ENCODE assay signal across 8 cellular contexts in genomic region chr3:58333206-58334012, GRCh38. TPM values are rescaled to one million over a fixed set of nuclear protein-coding genes. Genes with fewer than 3 reads are reported as not detected.
A peak's percentile ranks its signal among the peaks of the same experiment; 100 is the strongest.
DNase-seq lines count a peak whose midpoint lies in the region; ATAC-seq, FAIRE-seq and TF ChIP-seq lines count a peak whose summit lies in the region.

No MANE protein-coding gene starts in this region.

- peaks cover 29% of the 10 kb centered on the region for H3K4me1 ChIP-seq in CD4-positive, CD25-positive, alpha-beta regulatory T cell (ENCODE audit: control insufficient read depth, insufficient read depth, low read length, poor library complexity, severe bottlenecking)
- H3K4me1 ChIP-seq in kidney (ENCODE audit: control insufficient read depth in 1 of 2, insufficient read depth in 1 of 2, low read depth in 1 of 2, low read length in 2 of 2): peaks cover 9 to 21% of the 10 kb centered on the region in 2 donors

- H3K27me3 Mint-ChIP-seq in CD4-positive, CD25-positive, alpha-beta regulatory T cell: peaks cover 5% of the 10 kb centered on the region

- no peak overlapping the region for H3K27ac ChIP-seq in CD4-positive, CD25-positive, alpha-beta regulatory T cell (ENCODE audit: insufficient read depth, low read length, poor library complexity, severe bottlenecking)
- peak overlapping the region; percentile 29 to 53 for H3K27ac ChIP-seq in kidney (ENCODE audit: low read depth in 2 of 2, low read length in 2 of 2)

- H3K9ac ChIP-seq in kidney (ENCODE audit: low read length in 2 of 2): peak overlapping the region; percentile 71 to 78

- H3K27ac Mint-ChIP-seq in CD4-positive, CD25-positive, alpha-beta regulatory T cell: peak overlapping the region; percentile 65 to 96 (median 95)

- intact Hi-C loops in kidney (cut with DNase I): loop anchor here (10.0 kb wide), 1 partner anchor 81 kb away; no protein-coding TSS in a partner anchor

- no peaks in the 10 kb centered on the region for H3K36me3 ChIP-seq in CD4-positive, CD25-positive, alpha-beta regulatory T cell (ENCODE audit: control insufficient read depth, insufficient read depth, low read length)
- H3K36me3 ChIP-seq in bronchial epithelial cell (ENCODE audit: control insufficient read depth, insufficient read depth, low read length) (no peaks in the 10 kb centered on the region), kidney (ENCODE audit: control insufficient read depth in 1 of 2, insufficient read depth in 2 of 2, low read length in 2 of 2) (peaks cover 0 to 3% of the 10 kb centered on the region in 2 donors)

- peak; percentile 13 to 25 for ATAC-seq in CD4-positive, CD25-positive, alpha-beta regulatory T cell (ENCODE audit: low read depth in 2 of 2)
- ATAC-seq in GM19351 (IDR thresholded peaks at IDR 0.05; ENCODE audit: unreplicated experiment) (peak; percentile 45), HG03442 (IDR thresholded peaks at IDR 0.05; ENCODE audit: unreplicated experiment) (peak; percentile 28)

- peak overlapping the region; percentile 99 to 100 (median 100) for H3K4me3 Mint-ChIP-seq in CD4-positive, CD25-positive, alpha-beta regulatory T cell

- TF ChIP-seq CTCF in bronchial epithelial cell (IDR thresholded peaks at IDR 0.05; ENCODE audit: insufficient read depth, low read length, severe bottlenecking) (no peak), kidney (IDR thresholded peaks at IDR 0.05; ENCODE audit: borderline replicate concordance, extremely low read depth, insufficient read depth) (peak; percentile 22)

- peaks cover 3% of the 10 kb centered on the region for H3K36me3 Mint-ChIP-seq in CD4-positive, CD25-positive, alpha-beta regulatory T cell

- FAIRE-seq in bronchial epithelial cell (lab: Jason Lieb, UNC) (no peak), kidney (lab: Jason Lieb, UNC) (no peak)

- DNase-seq in CD4-positive, CD25-positive, alpha-beta regulatory T cell: peak in 2 of 3 donors; percentile 22 to 56
- DNase-seq in SW480 (ENCODE audit: low spot score) (peak; percentile 61), bronchial epithelial cell (ENCODE audit: low read depth) (no peak), kidney (peak; percentile 78), NCI-H187 (lab: John Stamatoyannopoulos, UW) (no peak)
- DNase-seq in stimulated activated CD4-positive, alpha-beta T cell treated with anti-CD3 and anti-CD28 coated beads, Interleukin-15, amount 100 ng/mL, for 24 hours: peak; percentile 47

- peaks cover 19 to 45% (median 38%) of the 10 kb centered on the region in 4 donors for H3K4me1 Mint-ChIP-seq in CD4-positive, CD25-positive, alpha-beta regulatory T cell

- H3K4me3 ChIP-seq in CD4-positive, CD25-positive, alpha-beta regulatory T cell (ENCODE audit: low read depth, low read length): peak overlapping the region; percentile 83
- H3K4me3 ChIP-seq in bronchial epithelial cell (ENCODE audit: low read depth, low read length) (peak overlapping the region; percentile 63), kidney (ENCODE audit: low read length in 2 of 2) (peak overlapping the region; percentile 69 to 80)

- no peaks in the 10 kb centered on the region for H3K27me3 ChIP-seq in CD4-positive, CD25-positive, alpha-beta regulatory T cell (ENCODE audit: control insufficient read depth, insufficient read depth, low read length)
- H3K27me3 ChIP-seq in bronchial epithelial cell (ENCODE audit: control insufficient read depth, insufficient read depth, low read length): no peaks in the 10 kb centered on the region

- H3K9me3 ChIP-seq in CD4-positive, CD25-positive, alpha-beta regulatory T cell (ENCODE audit: control insufficient read depth in 2 of 2, low read length in 2 of 2): no peaks in the 10 kb centered on the region
- H3K9me3 ChIP-seq in kidney (ENCODE audit: control insufficient read depth in 1 of 2, low read length in 2 of 2): no peaks in the 10 kb centered on the region

- H3K9me3 Mint-ChIP-seq in CD4-positive, CD25-positive, alpha-beta regulatory T cell: peaks cover 0 to 1% (median 0%) of the 10 kb centered on the region in 7 donors

RNA-seq across cellular contexts. Expression of gene PXK, which starts 0.7 kb away (rescaled TPM):
- total RNA-seq in CD4-positive, CD25-positive, alpha-beta regulatory T cell: 21.8 TPM
- polyA plus RNA-seq in CD4-positive, CD25-positive, alpha-beta regulatory T cell: 10 to 100 TPM; 24.9 to 32.6 (median 31.9) TPM
- total RNA-seq in bronchial epithelial cell (12.4 and 22.0 TPM in 2 replicates), kidney (24.8 TPM)
- 21.6 TPM for polyA plus RNA-seq in kidney (ENCODE audit: insufficient read depth, low read depth, low replicate concordance)

RNA-seq across cellular contexts. Expression of gene HTD2, which starts 27.1 kb away (rescaled TPM):
- 9.7 TPM for total RNA-seq in CD4-positive, CD25-positive, alpha-beta regulatory T cell
- 10 to 100 TPM; 14.6 to 29.5 (median 22.9) TPM for polyA plus RNA-seq in CD4-positive, CD25-positive, alpha-beta regulatory T cell
- total RNA-seq in bronchial epithelial cell (7.6 and 10.3 TPM in 2 replicates), kidney (7.8 TPM)
- 6.4 TPM for polyA plus RNA-seq in kidney (ENCODE audit: insufficient read depth, low read depth, low replicate concordance)

RNA-seq across cellular contexts. Expression of gene RPP14, which starts 27.4 kb away (rescaled TPM):
- total RNA-seq in CD4-positive, CD25-positive, alpha-beta regulatory T cell: 14.3 TPM
- polyA plus RNA-seq in CD4-positive, CD25-positive, alpha-beta regulatory T cell: 1 to 10 TPM; 5.7 to 7.1 (median 6.8) TPM
- total RNA-seq in bronchial epithelial cell (18.1 and 20.3 TPM in 2 replicates), kidney (14.9 TPM)
- 12.0 TPM for polyA plus RNA-seq in kidney (ENCODE audit: insufficient read depth, low read depth, low replicate concordance)

Comparison
In these comparisons a context has a peak if more than half of its experiments do, and no peak if none do; other contexts are left out.
1. DNase-seq: peak in CD4-positive, CD25-positive, alpha-beta regulatory T cell (2 of 3), SW480 (single experiment), kidney (single experiment) and stimulated activated CD4-positive, alpha-beta T cell treated with anti-CD3 and anti-CD28 coated beads, Interleukin-15, amount 100 ng/mL, for 24 hours (single experiment); none in bronchial epithelial cell (single experiment) and NCI-H187 (0 of 2).
2. Peak in every context shown above with its lines, with median percentiles within 50 percentile points of each other: ATAC-seq and H3K4me3 ChIP-seq.